ENCODE assay signal across 1 cellular context in genomic region chr14:76212242-76212641, GRCh38.
TF ChIP-seq lines count a peak whose summit lies in the region.

No MANE protein-coding gene starts in this region.

TF ChIP-seq in GM12878, 131 proteins besides CTCF, POLR2A, EP300 and RAD21 (continued from another document):
- TF ChIP-seq CUX1 (IDR thresholded peaks at IDR 0.05; ENCODE audit: insufficient replicate concordance, low read depth, low read length) (no peak), IRF3 (IDR thresholded peaks at IDR 0.05) (no peak), CREB1 (IDR thresholded peaks at IDR 0.05; ENCODE audit: low read depth) (no peak), ASH2L (IDR thresholded peaks at IDR 0.05; ENCODE audit: borderline replicate concordance, low read depth) (no peak), BCLAF1 (IDR thresholded peaks at IDR 0.05) (no peak), NBN (IDR thresholded peaks at IDR 0.05) (no peak), PRDM15 (CRISPR knock-in tag; IDR thresholded peaks at IDR 0.05) (no peak), SUPT20H (IDR thresholded peaks at IDR 0.05; ENCODE audit: borderline replicate concordance, control insufficient read depth, low read depth, low read length) (no peak)
